Comparison of ENCODE assay signal across 13 cellular contexts in genomic region chr1:175201061-175201508, GRCh38. TPM values are rescaled to one million over a fixed set of nuclear protein-coding genes. Genes with fewer than 3 reads are reported as not detected.
DNase-seq lines count a peak whose midpoint lies in the region; ATAC-seq and TF ChIP-seq lines count a peak whose summit lies in the region.
"Had no signal": no experiment of that assay in that cellular context is flagged by ENCODE, and none has a peak within 500 bp of the region (broad histone marks: within the 10 kb centered on the region; RNA-seq: fewer than 3 reads in every experiment).

No MANE protein-coding gene starts in this region.

- in situ Hi-C loops in mammary epithelial cell (cut with MboI; ENCODE audit: low sequenced_read_pairs in 2 of 2): no loop called here

- dilution Hi-C loops in mammary epithelial cell (cut with HindIII; ENCODE audit: low sequenced_read_pairs): no loop called here

- H3K9me3 ChIP-seq in breast epithelium: no peaks in the 10 kb centered on the region
- no peaks in the 10 kb centered on the region for H3K9me3 ChIP-seq in mammary epithelial cell (replicated peaks; ENCODE audit: insufficient read depth, low read length)
- H3K9me3 ChIP-seq in vagina: no peaks in the 10 kb centered on the region

- no peaks in the 10 kb centered on the region for H4K20me1 ChIP-seq in mammary epithelial cell (ENCODE audit: insufficient read depth, low read length)

- no peak overlapping the region for H3K9ac ChIP-seq in mammary epithelial cell (ENCODE audit: insufficient read depth, low read length)

- ATAC-seq in HG03571 (IDR thresholded peaks at IDR 0.05; ENCODE audit: unreplicated experiment): no peak
- ATAC-seq: activated CD4-positive, CD25-positive, alpha-beta regulatory T cell treated with anti-CD3 and anti-CD28 coated beads, Interleukin-2, amount 50 U/mL, for 24 hours; naive thymus-derived CD4-positive, alpha-beta T cell; SK-N-SH treated with all-trans-retinoic acid at 6 μM for 48 hours had no signal

- H3K27me3 ChIP-seq in breast epithelium (no peaks in the 10 kb centered on the region), mammary epithelial cell (ENCODE audit: insufficient read depth, low read length) (no peaks in the 10 kb centered on the region), vagina (no peaks in the 10 kb centered on the region)

- H3K4me3 Mint-ChIP-seq in osteocyte (ENCODE audit: unreplicated experiment): no peak overlapping the region
- no peak overlapping the region for H3K4me3 Mint-ChIP-seq in activated T-helper 1 cell treated with anti-CD3 and anti-CD28 coated beads, Interleukin-12 subunit alpha, Interleukin-12 subunit beta, Interleukin-2, Interleukin-4 antibody, amounts not matched to agents 30 ng/mL and 10 ng/mL and 1 ng/mL, durations not matched to agents 14 hours and 24 hours and 36 hours
- H3K4me3 Mint-ChIP-seq: naive thymus-derived CD4-positive, alpha-beta T cell had no signal

- TF ChIP-seq CTCF in breast epithelium (IDR thresholded peaks at IDR 0.05): no peak
- no peak for TF ChIP-seq CTCF in mammary epithelial cell (conservative IDR thresholded peaks at IDR 0.05 in 1 of 2, IDR thresholded peaks at IDR 0.05 in 1 of 2; ENCODE audit: extremely low read depth in 1 of 2, insufficient read depth in 1 of 2, low read depth in 1 of 2, low read length in 2 of 2)
- TF ChIP-seq CTCF in fibroblast of villous mesenchyme (IDR thresholded peaks at IDR 0.05; ENCODE audit: insufficient read depth, low read depth, low read length): no peak
- TF ChIP-seq CTCF in osteocyte (IDR thresholded peaks at IDR 0.05): no peak
- TF ChIP-seq CTCF in vagina (IDR thresholded peaks at IDR 0.05): no peak

- no peaks in the 10 kb centered on the region for H3K36me3 Mint-ChIP-seq in osteocyte (ENCODE audit: unreplicated experiment)
- peaks cover 5% of the 10 kb centered on the region for H3K36me3 Mint-ChIP-seq in activated T-helper 1 cell treated with anti-CD3 and anti-CD28 coated beads, Interleukin-12 subunit alpha, Interleukin-12 subunit beta, Interleukin-2, Interleukin-4 antibody, amounts not matched to agents 30 ng/mL and 10 ng/mL and 1 ng/mL, durations not matched to agents 14 hours and 24 hours and 36 hours (ENCODE audit: low read depth)
- H3K36me3 Mint-ChIP-seq: naive thymus-derived CD4-positive, alpha-beta T cell had no signal

- no peak overlapping the region for H2AFZ ChIP-seq in mammary epithelial cell (ENCODE audit: low read depth, low read length)

- peaks cover 0 to 5% of the 10 kb centered on the region in 2 donors for H3K4me1 ChIP-seq in breast epithelium
- peaks cover 32% of the 10 kb centered on the region for H3K4me1 ChIP-seq in mammary epithelial cell (ENCODE audit: insufficient read depth, low read length)
- peaks cover 33% of the 10 kb centered on the region for H3K4me1 ChIP-seq in vagina

- H3K4me1 Mint-ChIP-seq in osteocyte (ENCODE audit: unreplicated experiment): peaks cover 10% of the 10 kb centered on the region
- peaks cover 25% of the 10 kb centered on the region for H3K4me1 Mint-ChIP-seq in activated T-helper 1 cell treated with anti-CD3 and anti-CD28 coated beads, Interleukin-12 subunit alpha, Interleukin-12 subunit beta, Interleukin-2, Interleukin-4 antibody, amounts not matched to agents 30 ng/mL and 10 ng/mL and 1 ng/mL, durations not matched to agents 14 hours and 24 hours and 36 hours (ENCODE audit: low read depth)

- no TSS peak for BruUV-seq in mammary epithelial cell (replicated peaks; lab: Mats Ljungman, UMichigan)

- 75% methylated on average over 4 of the region's 5 CpGs for WGBS in mammary epithelial cell (ENCODE audit: low coverage, missing lambda C conversion rate)

- H3K79me2 ChIP-seq in mammary epithelial cell (ENCODE audit: insufficient read depth, low read length): no peaks in the 10 kb centered on the region

- H3K27ac Mint-ChIP-seq in osteocyte (ENCODE audit: unreplicated experiment): peak overlapping the region; percentile 70
- H3K27ac Mint-ChIP-seq in activated T-helper 1 cell treated with anti-CD3 and anti-CD28 coated beads, Interleukin-12 subunit alpha, Interleukin-12 subunit beta, Interleukin-2, Interleukin-4 antibody, amounts not matched to agents 30 ng/mL and 10 ng/mL and 1 ng/mL, durations not matched to agents 14 hours and 24 hours and 36 hours: no peak overlapping the region
- H3K27ac Mint-ChIP-seq: naive thymus-derived CD4-positive, alpha-beta T cell had no signal

- no peaks in the 10 kb centered on the region for H3K9me3 Mint-ChIP-seq in osteocyte (ENCODE audit: unreplicated experiment)
- H3K9me3 Mint-ChIP-seq in activated T-helper 1 cell treated with anti-CD3 and anti-CD28 coated beads, Interleukin-12 subunit alpha, Interleukin-12 subunit beta, Interleukin-2, Interleukin-4 antibody, amounts not matched to agents 30 ng/mL and 10 ng/mL and 1 ng/mL, durations not matched to agents 14 hours and 24 hours and 36 hours: no peaks in the 10 kb centered on the region
- H3K9me3 Mint-ChIP-seq: naive thymus-derived CD4-positive, alpha-beta T cell had no signal

- CTCF ChIA-PET in mammary epithelial cell (lab: Charles Lee; ENCODE audit: low non-redundant PET): no interaction called here

- H3K27ac ChIP-seq in breast epithelium (peak overlapping the region; percentile 15 to 78), mammary epithelial cell (ENCODE audit: insufficient read depth, low read depth, low read length) (no peak overlapping the region), vagina (peak overlapping the region; percentile 82)

- TF ChIP-seq POLR2A in breast epithelium (IDR thresholded peaks at IDR 0.05) (no peak), vagina (IDR thresholded peaks at IDR 0.05) (no peak)

- H3K27me3 Mint-ChIP-seq in osteocyte (ENCODE audit: unreplicated experiment): no peaks in the 10 kb centered on the region
- H3K27me3 Mint-ChIP-seq in activated T-helper 1 cell treated with anti-CD3 and anti-CD28 coated beads, Interleukin-12 subunit alpha, Interleukin-12 subunit beta, Interleukin-2, Interleukin-4 antibody, amounts not matched to agents 30 ng/mL and 10 ng/mL and 1 ng/mL, durations not matched to agents 14 hours and 24 hours and 36 hours (ENCODE audit: insufficient read depth): peaks cover 9% of the 10 kb centered on the region

- DNase-seq in breast epithelium (ENCODE audit: low spot score in 2 of 2) (no peak), mammary epithelial cell (no peak), fibroblast of villous mesenchyme (ENCODE audit: low read depth) (peak; percentile 28), osteocyte (ENCODE audit: extremely low spot score, unreplicated experiment) (no peak), vagina (ENCODE audit: extremely low spot score in 2 of 2) (no peak), NCI-H1436 treated with DMSO at 0.1 percent for 48 hours (lab: John Stamatoyannopoulos, UW) (no peak)
- DNase-seq in activated T-helper 1 cell treated with anti-CD3 and anti-CD28 coated beads, Interleukin-12 subunit alpha, Interleukin-12 subunit beta, Interleukin-2, Interleukin-4 antibody, amounts not matched to agents 30 ng/mL and 10 ng/mL and 1 ng/mL, durations not matched to agents 14 hours and 24 hours and 36 hours (ENCODE audit: low spot score): no peak
- DNase-seq: activated effector memory CD4-positive, alpha-beta T cell treated with Interleukin-2 at 50 U/mL for 16 hours; naive thymus-derived CD4-positive, alpha-beta T cell; NCI-H526 had no signal

- H3K36me3 ChIP-seq in breast epithelium: no peaks in the 10 kb centered on the region
- no peaks in the 10 kb centered on the region for H3K36me3 ChIP-seq in mammary epithelial cell (ENCODE audit: insufficient read depth, low read length)
- H3K36me3 ChIP-seq in vagina: no peaks in the 10 kb centered on the region

- H3K4me3 ChIP-seq in breast epithelium: no peak overlapping the region
- H3K4me3 ChIP-seq in mammary epithelial cell (replicated peaks in 1 of 3; ENCODE audit: insufficient read depth in 1 of 3, low read depth in 2 of 3, low read length in 3 of 3): no peak overlapping the region
- H3K4me3 ChIP-seq in fibroblast of villous mesenchyme (ENCODE audit: low read depth, low read length): no peak overlapping the region
- H3K4me3 ChIP-seq in vagina: no peak overlapping the region

- no peak overlapping the region for H3K4me2 ChIP-seq in mammary epithelial cell (ENCODE audit: insufficient read depth, low read depth, low read length)

- intact Hi-C loops in breast epithelium (cut with DNase I; ENCODE audit: low total_unique reads): no loop called here
- intact Hi-C loops in mammary epithelial cell (cut with micrococcal nuclease): no loop called here
- intact Hi-C loops in vagina (cut with DNase I): no loop called here
- intact Hi-C loops in activated T-helper 1 cell treated with anti-CD3 and anti-CD28 coated beads, Interleukin-12 subunit alpha, Interleukin-12 subunit beta, Interleukin-2, Interleukin-4 antibody, amounts not matched to agents 30 ng/mL and 10 ng/mL and 1 ng/mL, durations not matched to agents 14 hours and 24 hours and 36 hours (cut with micrococcal nuclease): no loop called here

RNA-seq across cellular contexts. Expression of gene KIAA0040, which starts 8.5 kb away (rescaled TPM):
- 100 to 1,000 TPM in 1 of 3 donors, 10 to 100 TPM in 2; 43.6 to 160 (median 56.9) TPM for total RNA-seq in breast epithelium
- total RNA-seq in mammary epithelial cell: 10 to 100 TPM; 34.3 to 75.0 TPM
- 87.6 TPM for polyA plus RNA-seq in mammary epithelial cell
- 83.3 TPM for polyA minus RNA-seq in mammary epithelial cell
- total RNA-seq in fibroblast of villous mesenchyme: under 0.01 and 0.64 TPM in 2 replicates
- 0.73 and 1.6 TPM in 2 replicates for total RNA-seq in osteocyte
- 38.5 TPM for total RNA-seq in vagina
- 43.8 and 45.6 TPM in 2 replicates for total RNA-seq in activated T-helper 1 cell treated with anti-CD3 and anti-CD28 coated beads, Interleukin-12 subunit alpha, Interleukin-12 subunit beta, Interleukin-2, Interleukin-4 antibody, amounts not matched to agents 30 ng/mL and 10 ng/mL and 1 ng/mL, durations not matched to agents 14 hours and 24 hours and 36 hours

Comparison
In these comparisons a context has a peak if more than half of its experiments do, and no peak if none do; other contexts are left out.
1. RNA of gene KIAA0040, which starts 8.5 kb away (total RNA-seq): 34.3 to 75.0 TPM in mammary epithelial cell, 43.6 to 160 TPM in breast epithelium, 43.8 to 45.6 TPM in activated T-helper 1 cell treated with anti-CD3 and anti-CD28 coated beads, Interleukin-12 subunit alpha, Interleukin-12 subunit beta, Interleukin-2, Interleukin-4 antibody, amounts not matched to agents 30 ng/mL and 10 ng/mL and 1 ng/mL, durations not matched to agents 14 hours and 24 hours and 36 hours and 38.5 TPM in vagina (single experiment); 0.73 to 1.6 TPM in osteocyte and under 0.01 to 0.64 TPM in fibroblast of villous mesenchyme; every median in the first group is over 10 times any median in the second.